In genomic region chr19:54001496-54001895, GRCh38 we compare ENCODE assay signal across 24 cellular contexts. TPM values are rescaled to one million over a fixed set of nuclear protein-coding genes. Genes with fewer than 3 reads are reported as not detected.
"Had no signal": no experiment of that assay in that cellular context is flagged by ENCODE, and none has a peak within 500 bp of the region (broad histone marks: within the 10 kb centered on the region; RNA-seq: fewer than 3 reads in every experiment).

No MANE protein-coding gene starts in this region.

- DNase-seq: IMR-90, Karpas-422, KG1, MG63, NCI-H1092, NCI-H1105 treated with DMSO at 0.1 percent for 48 hours, NCI-H1417 treated with DMSO at 0.1 percent for 48 hours, NCI-H146, NCI-H1694 treated with DMSO at 0.1 percent for 48 hours, NCI-H1930, NCI-H2081, NCI-H2107, NCI-H226, NCI-H446, NCI-H510A, NCI-H524 treated with DMSO at 0.1 percent for 48 hours, RPMI8226, SHP77, SK-N-SH, SW 1271, T-cell had no signal

- H3K36me3 ChIP-seq: MG63 had no signal

- H3K4me3 ChIP-seq: MG63 had no signal

- H3K9me2 ChIP-seq: SK-N-SH had no signal

- H3K9me3 ChIP-seq: MG63, SK-N-SH had no signal

- ATAC-seq: HepG2, T-cell had no signal

RNA-seq across cellular contexts. Expression of gene CACNG6, which starts 10.1 kb away (rescaled TPM):
- total RNA-seq: HepG2, HT1080, IMR-90, SK-MEL-5, T-cell had no signal
- polyA plus RNA-seq: HepG2, IMR-90 had no signal

RNA-seq across cellular contexts. Expression of gene CACNG8, which starts 38.8 kb away (rescaled TPM):
- total RNA-seq: HepG2, IMR-90, SK-MEL-5 had no signal
- polyA plus RNA-seq: HepG2 had no signal
